ENCODE assay signal across 25 cellular contexts in genomic region chr20:57699395-57699794, GRCh38. TPM values are rescaled to one million over a fixed set of nuclear protein-coding genes. Genes with fewer than 3 reads are reported as not detected.
A peak's percentile ranks its signal among the peaks of the same experiment; 100 is the strongest.
DNase-seq lines count a peak whose midpoint lies in the region; ATAC-seq and TF ChIP-seq lines count a peak whose summit lies in the region.
"Had no signal": no experiment of that assay in that cellular context is flagged by ENCODE, and none has a peak within 500 bp of the region (broad histone marks: within the 10 kb centered on the region; RNA-seq: fewer than 3 reads in every experiment).

No MANE protein-coding gene starts in this region.

- no peak for TF ChIP-seq POLR2A in GM18505 (IDR thresholded peaks at IDR 0.05; ENCODE audit: borderline replicate concordance, extremely low read depth, insufficient read depth, insufficient read length)

- in situ Hi-C loops in brain microvascular endothelial cell (cut with HindIII; ENCODE audit: low pct_ligation_motif_present, low sequenced_read_pairs) = no loop called here

- peaks cover 99% of the 10 kb centered on the region for H3K79me2 ChIP-seq in DOHH2 (ENCODE audit: control insufficient read depth, low read length)
- H3K79me2 ChIP-seq in Karpas-422 (ENCODE audit: low read length) = no peaks in the 10 kb centered on the region

- H3K27ac ChIP-seq in DOHH2 (ENCODE audit: low read depth, low read length) (peak overlapping the region; percentile 15), Karpas-422 (ENCODE audit: low read length) (peak overlapping the region; percentile 81), brain microvascular endothelial cell (peak overlapping the region; percentile 91)
- H3K27ac ChIP-seq: ovary, upper lobe of left lung had no signal

- H3F3A ChIP-seq in DOHH2 (ENCODE audit: control insufficient read depth, insufficient read depth) = no peaks in the 10 kb centered on the region

- H3K4me3 ChIP-seq in DOHH2 (ENCODE audit: low read length) = peak overlapping the region; percentile 66
- H3K4me3 ChIP-seq in Karpas-422 (ENCODE audit: low read length) = peak overlapping the region; percentile 52
- no peak overlapping the region for H3K4me3 ChIP-seq in brain microvascular endothelial cell (ENCODE audit: low read depth, low read length)
- no peak overlapping the region for H3K4me3 ChIP-seq in skeletal muscle satellite cell (ENCODE audit: low read length)
- H3K4me3 ChIP-seq: colonic mucosa, lung, ovary, sigmoid colon, upper lobe of left lung had no signal

- no peaks in the 10 kb centered on the region; the same call in 1 of the 2 replicates for H3K36me3 ChIP-seq in DOHH2 (ENCODE audit: control insufficient read depth, low read length)
- no peaks in the 10 kb centered on the region for H3K36me3 ChIP-seq in Karpas-422 (ENCODE audit: insufficient read depth, low read length)
- no peaks in the 10 kb centered on the region for H3K36me3 ChIP-seq in brain microvascular endothelial cell (replicated peaks)
- H3K36me3 ChIP-seq in skeletal muscle satellite cell (ENCODE audit: insufficient read depth, low read length) = no peaks in the 10 kb centered on the region
- H3K36me3 ChIP-seq: colonic mucosa, ovary, sigmoid colon, upper lobe of left lung had no signal

- peak; percentile 96 for DNase-seq in Karpas-422
- DNase-seq in brain microvascular endothelial cell = no peak
- DNase-seq in SKM-1 (lab: John Stamatoyannopoulos, UW; ENCODE audit: unreplicated experiment) = no peak
- DNase-seq: colonic mucosa; DMS 273 treated with DMSO at 0.1 percent for 48 hours; GF-D8; H9; hypothalamus; islet precursor cell; MM.1S; naive thymus-derived CD8-positive, alpha-beta T cell; NCI-H1694; NCI-H2227 treated with DMSO at 0.1 percent for 48 hours; NCI-H82; RPMI8226; sigmoid colon; stimulated activated naive CD8-positive, alpha-beta T cell treated with anti-CD3 and anti-CD28 coated beads, Interleukin-15, Interleukin-2, amounts not matched to agents 100 U/mL and 50 U/mL, for 24 hours; upper lobe of left lung had no signal

- no peak for ATAC-seq in activated CD4-positive, CD25-positive, alpha-beta regulatory T cell treated with anti-CD3 and anti-CD28 coated beads, Interleukin-2, amount 50 U/mL, for 24 hours
- no peak for ATAC-seq in GM18505 (IDR thresholded peaks at IDR 0.05; ENCODE audit: unreplicated experiment)
- ATAC-seq: HepG2; naive thymus-derived CD8-positive, alpha-beta T cell had no signal

- H3K9ac ChIP-seq in Karpas-422 (ENCODE audit: low read length) (peak overlapping the region; percentile 55), skeletal muscle satellite cell (ENCODE audit: low read depth, low read length) (no peak overlapping the region)

- H3K27me3 ChIP-seq in DOHH2 (ENCODE audit: control insufficient read depth, low read length) = no peaks in the 10 kb centered on the region
- H3K27me3 ChIP-seq in Karpas-422 (ENCODE audit: low read length) = no peaks in the 10 kb centered on the region
- no peaks in the 10 kb centered on the region for H3K27me3 ChIP-seq in brain microvascular endothelial cell (replicated peaks)
- H3K27me3 ChIP-seq in skeletal muscle satellite cell (ENCODE audit: control insufficient read depth, insufficient read depth, low read length) = no peaks in the 10 kb centered on the region
- H3K27me3 ChIP-seq: colonic mucosa, ovary, sigmoid colon, upper lobe of left lung had no signal

- H3K4me1 ChIP-seq in DOHH2 (ENCODE audit: control insufficient read depth, low read length) (peaks cover 94% of the 10 kb centered on the region), Karpas-422 (ENCODE audit: low read length) (peaks cover 73% of the 10 kb centered on the region), skeletal muscle satellite cell (ENCODE audit: control insufficient read depth, insufficient read depth, low read length) (peaks cover 31% of the 10 kb centered on the region)

- H2AFZ ChIP-seq in Karpas-422 (ENCODE audit: low read length) = no peak overlapping the region

- H3K4me2 ChIP-seq in DOHH2 (ENCODE audit: low read length) (peak overlapping the region; percentile 89), Karpas-422 (ENCODE audit: low read depth, low read length, poor library complexity, severe bottlenecking) (peak overlapping the region; percentile 68), skeletal muscle satellite cell (ENCODE audit: low read length) (peak overlapping the region; percentile 74)

- H3K9me2 ChIP-seq in DOHH2 (replicated peaks; ENCODE audit: control insufficient read depth, low read length) (no peaks in the 10 kb centered on the region), Karpas-422 (replicated peaks; ENCODE audit: insufficient read depth, low read length) (no peaks in the 10 kb centered on the region)

- no peaks in the 10 kb centered on the region for H4K20me1 ChIP-seq in DOHH2 (ENCODE audit: control insufficient read depth, insufficient read depth, low read depth, low read length)
- peaks cover 9% of the 10 kb centered on the region; the same call in 1 of the 2 replicates for H4K20me1 ChIP-seq in Karpas-422 (ENCODE audit: insufficient read depth, low read depth, low read length)

- no peaks in the 10 kb centered on the region for H3K9me3 ChIP-seq in DOHH2 (ENCODE audit: control insufficient read depth, insufficient read depth, low read length)
- no peaks in the 10 kb centered on the region for H3K9me3 ChIP-seq in Karpas-422 (ENCODE audit: low read length)
- no peaks in the 10 kb centered on the region for H3K9me3 ChIP-seq in skeletal muscle satellite cell (replicated peaks; ENCODE audit: low read length)
- H3K9me3 ChIP-seq: colonic mucosa, ovary, sigmoid colon, upper lobe of left lung had no signal

- TF ChIP-seq CTCF in DOHH2 (IDR thresholded peaks at IDR 0.05; ENCODE audit: low read depth, low read length, poor library complexity, severe bottlenecking) (no peak), brain microvascular endothelial cell (IDR thresholded peaks at IDR 0.05; ENCODE audit: low read depth, low read length, missing control alignments) (no peak)

RNA-seq across cellular contexts. Expression of gene PMEPA1, which starts 10.4 kb away (rescaled TPM):
- total RNA-seq in Karpas-422 (2014; rRNA removed; shearing (Covaris generic); ENCODE audit: low replicate concordance) = 1.6 and 1.9 TPM in 2 replicates
- 0.25 and 3.1 TPM in 2 replicates for total RNA-seq in skeletal muscle satellite cell (2012; rRNA removed)
- total RNA-seq: HepG2 had no signal

Comparison
In these comparisons a context has a peak if more than half of its experiments do, and no peak if none do; other contexts are left out.
1. H3K27ac ChIP-seq: peak in every context shown above with its lines; median percentile 91 in brain microvascular endothelial cell; 81 in Karpas-422; 15 in DOHH2.
2. H3K4me3 ChIP-seq: peak in DOHH2 (single experiment) and Karpas-422 (single experiment); none in brain microvascular endothelial cell (single experiment) and skeletal muscle satellite cell (single experiment).
3. Peak in every context shown above with its lines, with median percentiles within 50 percentile points of each other: H3K4me2 ChIP-seq.